ENCODE assay signal across 20 cellular contexts in the genomic region with DNA sequence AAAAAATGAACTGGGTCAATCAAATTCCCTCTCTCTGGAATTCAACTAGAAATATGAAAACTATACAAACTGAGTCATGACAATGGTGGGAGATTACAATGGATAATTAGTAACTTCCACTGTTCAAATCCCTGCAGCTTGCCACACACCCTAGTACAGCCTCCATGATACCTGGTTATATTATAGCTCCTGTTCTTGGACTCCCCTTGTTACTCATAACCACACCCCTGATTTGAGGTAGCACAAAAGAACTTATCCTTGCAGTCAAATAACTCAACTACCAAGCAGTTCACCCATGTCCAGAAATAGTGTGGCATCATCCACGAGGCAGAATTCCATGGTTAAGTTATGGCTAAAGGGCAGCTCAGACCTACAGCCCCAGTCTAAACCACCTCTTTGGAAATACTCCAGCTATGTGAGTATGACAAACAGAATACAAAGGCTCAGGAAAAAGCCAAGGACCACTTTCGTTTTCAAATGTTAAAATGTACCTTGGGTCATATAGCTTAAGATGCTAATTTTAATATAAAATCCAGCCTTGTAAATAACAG.
DNase-seq lines count a peak whose midpoint lies in the region; ATAC-seq and TF ChIP-seq lines count a peak whose summit lies in the region.
"Had no signal": no experiment of that assay in that cellular context is flagged by ENCODE, and none has a peak within 500 bp of the region (broad histone marks: within the 10 kb centered on the region; RNA-seq: fewer than 3 reads in every experiment).

No MANE protein-coding gene starts in this region.

- no peak overlapping the region for H3K9ac ChIP-seq in Karpas-422 (ENCODE audit: low read length)

- no peak overlapping the region for H3K4me3 ChIP-seq in retinal pigment epithelial cell (ENCODE audit: low read length)
- H3K4me3 ChIP-seq in Karpas-422 (ENCODE audit: low read length): no peak overlapping the region
- H3K4me3 ChIP-seq: cardiac muscle cell, GM12878, testis had no signal

- no peak overlapping the region for H3K27ac Mint-ChIP-seq in stimulated activated effector memory CD8-positive, alpha-beta T cell treated with anti-CD3 and anti-CD28 coated beads, Interleukin-12 subunit alpha, Interleukin-12 subunit beta, amount 100 ng/mL, for 72 hours
- H3K27ac Mint-ChIP-seq: activated naive CD4-positive, alpha-beta T cell treated with anti-CD3 and anti-CD28 coated beads, Interleukin-2, amount 10 ng/mL, durations not matched to agents 7 days and 5 days; progenitor cell of endocrine pancreas had no signal

- H3K36me3 Mint-ChIP-seq in stimulated activated effector memory CD8-positive, alpha-beta T cell treated with anti-CD3 and anti-CD28 coated beads, Interleukin-12 subunit alpha, Interleukin-12 subunit beta, amount 100 ng/mL, for 72 hours: no peaks in the 10 kb centered on the region
- H3K36me3 Mint-ChIP-seq: activated naive CD4-positive, alpha-beta T cell treated with anti-CD3 and anti-CD28 coated beads, Interleukin-2, amount 10 ng/mL, durations not matched to agents 7 days and 5 days had no signal

- H3K4me2 ChIP-seq in Karpas-422 (ENCODE audit: low read depth, low read length, poor library complexity, severe bottlenecking): no peak overlapping the region

- H3K79me2 ChIP-seq in Karpas-422 (ENCODE audit: low read length): peaks cover 84% of the 10 kb centered on the region

- no peak for ATAC-seq in stimulated activated effector memory CD8-positive, alpha-beta T cell treated with anti-CD3 and anti-CD28 coated beads, Interleukin-12 subunit alpha, Interleukin-12 subunit beta, amount 100 ng/mL, for 72 hours
- ATAC-seq: GM12878 had no signal

- H3K4me1 Mint-ChIP-seq in stimulated activated effector memory CD8-positive, alpha-beta T cell treated with anti-CD3 and anti-CD28 coated beads, Interleukin-12 subunit alpha, Interleukin-12 subunit beta, amount 100 ng/mL, for 72 hours: no peaks in the 10 kb centered on the region
- H3K4me1 Mint-ChIP-seq: activated naive CD4-positive, alpha-beta T cell treated with anti-CD3 and anti-CD28 coated beads, Interleukin-2, amount 10 ng/mL, durations not matched to agents 7 days and 5 days had no signal

- H3K9me3 ChIP-seq in Karpas-422 (ENCODE audit: low read length): no peaks in the 10 kb centered on the region
- H3K9me3 ChIP-seq: testis had no signal

- H3K27ac ChIP-seq in Karpas-422 (ENCODE audit: low read length): no peak overlapping the region
- H3K27ac ChIP-seq: cardiac muscle cell, testis had no signal

- H3K36me3 ChIP-seq in Karpas-422 (ENCODE audit: insufficient read depth, low read length): no peaks in the 10 kb centered on the region
- H3K36me3 ChIP-seq: cardiac muscle cell had no signal

- DNase-seq in M059J (ENCODE audit: low read depth): peak; percentile 88
- DNase-seq in astrocyte of the hippocampus (ENCODE audit: low read depth, low spot score): peak; percentile 81
- peak; percentile 12 for DNase-seq in fibroblast of peridontal ligament (ENCODE audit: extremely low read depth)
- DNase-seq in retinal pigment epithelial cell (ENCODE audit: low read depth): peak; percentile 32
- DNase-seq in NCI-H82 treated with DMSO at 0.1 percent for 48 hours (lab: John Stamatoyannopoulos, UW; ENCODE audit: unreplicated experiment): no peak
- no peak for DNase-seq in stimulated activated effector memory CD8-positive, alpha-beta T cell treated with anti-CD3 and anti-CD28 coated beads, Interleukin-12 subunit alpha, Interleukin-12 subunit beta, amount 100 ng/mL, for 72 hours (ENCODE audit: low spot score in 2 of 2)
- no peak for DNase-seq in Karpas-422
- DNase-seq: activated CD4-positive, alpha-beta T cell treated with anti-CD3 and anti-CD28 coated beads, Interleukin-2, amount 50 U/mL, for 48 hours; activated naive CD4-positive, alpha-beta T cell treated with anti-CD3 and anti-CD28 coated beads, Interleukin-2, amount 10 ng/mL, durations not matched to agents 7 days and 5 days; activated T-cell treated with anti-CD3 and anti-CD28 coated beads, Interleukin-2, amount 50 U/mL, for 1 hour; GDM1; mesendoderm; NCI-H1436 treated with DMSO at 0.1 percent for 48 hours; NCI-H2227 treated with DMSO at 0.1 percent for 48 hours; NK-92 treated with Interleukin-12 subunit alpha and Interleukin-12 subunit beta, amount 100 ng/mL, for 24 hours; testis had no signal

- no peaks in the 10 kb centered on the region for H4K20me1 ChIP-seq in Karpas-422 (ENCODE audit: insufficient read depth, low read depth, low read length)

- no peak overlapping the region for H3K4me3 Mint-ChIP-seq in stimulated activated effector memory CD8-positive, alpha-beta T cell treated with anti-CD3 and anti-CD28 coated beads, Interleukin-12 subunit alpha, Interleukin-12 subunit beta, amount 100 ng/mL, for 72 hours
- H3K4me3 Mint-ChIP-seq: activated naive CD4-positive, alpha-beta T cell treated with anti-CD3 and anti-CD28 coated beads, Interleukin-2, amount 10 ng/mL, durations not matched to agents 7 days and 5 days; nephron had no signal

- no peak overlapping the region for H2AFZ ChIP-seq in Karpas-422 (ENCODE audit: low read length)

- H3K4me1 ChIP-seq in Karpas-422 (ENCODE audit: low read length): peaks cover 9% of the 10 kb centered on the region

- TF ChIP-seq CTCF in retinal pigment epithelial cell (conservative IDR thresholded peaks at IDR 0.05; ENCODE audit: low read depth, low read length): no peak

- H3K9me2 ChIP-seq in Karpas-422 (replicated peaks; ENCODE audit: insufficient read depth, low read length): no peaks in the 10 kb centered on the region

- H3K9me3 Mint-ChIP-seq in stimulated activated effector memory CD8-positive, alpha-beta T cell treated with anti-CD3 and anti-CD28 coated beads, Interleukin-12 subunit alpha, Interleukin-12 subunit beta, amount 100 ng/mL, for 72 hours: peaks cover 4% of the 10 kb centered on the region
- H3K9me3 Mint-ChIP-seq: activated naive CD4-positive, alpha-beta T cell treated with anti-CD3 and anti-CD28 coated beads, Interleukin-2, amount 10 ng/mL, durations not matched to agents 7 days and 5 days; nephron had no signal

- no peaks in the 10 kb centered on the region for H3K27me3 ChIP-seq in Karpas-422 (ENCODE audit: low read length)
- H3K27me3 ChIP-seq: cardiac muscle cell, testis had no signal

Comparison
In these comparisons a context has a peak if more than half of its experiments do, and no peak if none do; other contexts are left out.
1. DNase-seq: peak in M059J (single experiment), astrocyte of the hippocampus (single experiment), fibroblast of peridontal ligament (single experiment) and retinal pigment epithelial cell (single experiment); none in NCI-H82 treated with DMSO at 0.1 percent for 48 hours (single experiment), stimulated activated effector memory CD8-positive, alpha-beta T cell treated with anti-CD3 and anti-CD28 coated beads, Interleukin-12 subunit alpha, Interleukin-12 subunit beta, amount 100 ng/mL, for 72 hours (0 of 2) and Karpas-422 (single experiment).